10 cellular contexts compared by ENCODE assay signal in genomic region chr1:10686404-10687040, GRCh38.
DNase-seq lines count a peak whose midpoint lies in the region; TF ChIP-seq lines count a peak whose summit lies in the region.
"Had no signal": no experiment of that assay in that cellular context is flagged by ENCODE, and none has a peak within 500 bp of the region (broad histone marks: within the 10 kb centered on the region; RNA-seq: fewer than 3 reads in every experiment).

No MANE protein-coding gene starts in this region.

- TF ChIP-seq CTCF in 22Rv1 (IDR thresholded peaks at IDR 0.05) (no peak), NB4 (IDR thresholded peaks at IDR 0.05; ENCODE audit: low read depth, low read length) (no peak)

- H3K27me3 ChIP-seq in duodenal mucosa (ENCODE audit: control insufficient read depth in 1 of 2, insufficient read depth in 2 of 2, low read length in 2 of 2) = no peaks in the 10 kb centered on the region

- H3K4me1 ChIP-seq in duodenal mucosa (ENCODE audit: control insufficient read depth in 1 of 2, insufficient read depth in 2 of 2, low read length in 2 of 2) = peaks cover 72 to 78% of the 10 kb centered on the region in 2 donors

- H3K27ac ChIP-seq in 22Rv1 (peak overlapping the region; percentile 18), duodenal mucosa (ENCODE audit: low read depth, low read length) (peak overlapping the region; percentile 53)

- H3K9me3 ChIP-seq in duodenal mucosa (ENCODE audit: control insufficient read depth in 1 of 2, low read length in 2 of 2) = no peaks in the 10 kb centered on the region

- no peak overlapping the region for H3K9ac ChIP-seq in duodenal mucosa (ENCODE audit: low read depth in 1 of 2, low read length in 2 of 2)

- TF ChIP-seq POLR2A in NB4 (IDR thresholded peaks at IDR 0.05; ENCODE audit: extremely low read depth, insufficient read length) = no peak

- DNase-seq in NB4 (ENCODE audit: low read depth) = peak; percentile 19
- DNase-seq in myocyte (ENCODE audit: low read depth) = peak; percentile 67
- no peak for DNase-seq in cerebellar nuclear complex (lab: John Stamatoyannopoulos, UW)
- no peak for DNase-seq in AG08395 (ENCODE audit: low spot score)
- no peak for DNase-seq in activated effector memory CD4-positive, alpha-beta T cell treated with Interleukin-2 at 50 U/mL for 16 hours
- DNase-seq in NCI-H2029 (lab: John Stamatoyannopoulos, UW) = no peak
- DNase-seq: activated CD4-positive, alpha-beta memory T cell treated with anti-CD3 and anti-CD28 coated beads for 36 hours; foreskin melanocyte had no signal

- H3K36me3 ChIP-seq in duodenal mucosa (ENCODE audit: control insufficient read depth in 1 of 2, insufficient read depth in 2 of 2, low read length in 2 of 2) = peaks cover 0 to 8% of the 10 kb centered on the region in 2 donors

- H3K4me3 ChIP-seq in NB4 (ENCODE audit: low read depth, low read length) (no peak overlapping the region), duodenal mucosa (ENCODE audit: low read depth in 1 of 2, low read length in 2 of 2) (no peak overlapping the region)

Comparison
In these comparisons a context has a peak if more than half of its experiments do, and no peak if none do; other contexts are left out.
1. DNase-seq: peak in NB4 (single experiment) and myocyte (single experiment); none in cerebellar nuclear complex (0 of 2), AG08395 (single experiment), activated effector memory CD4-positive, alpha-beta T cell treated with Interleukin-2 at 50 U/mL for 16 hours (single experiment) and NCI-H2029 (single experiment).